19 cellular contexts compared by ENCODE assay signal in genomic region chr16:84777435-84777834, GRCh38. TPM values are rescaled to one million over a fixed set of nuclear protein-coding genes. Genes with fewer than 3 reads are reported as not detected.
DNase-seq lines count a peak whose midpoint lies in the region; ATAC-seq and TF ChIP-seq lines count a peak whose summit lies in the region.
"Had no signal": no experiment of that assay in that cellular context is flagged by ENCODE, and none has a peak within 500 bp of the region (broad histone marks: within the 10 kb centered on the region; RNA-seq: fewer than 3 reads in every experiment).

No MANE protein-coding gene starts in this region.

- peak overlapping the region; percentile 10 for H3K27ac Mint-ChIP-seq in activated naive CD8-positive, alpha-beta T cell
- H3K27ac Mint-ChIP-seq in activated naive CD8-positive, alpha-beta T cell treated with anti-CD3 and anti-CD28 coated beads for 36 hours: no peak overlapping the region
- H3K27ac Mint-ChIP-seq: CD8-positive, alpha-beta T cell had no signal

- no peak overlapping the region for H2AFZ ChIP-seq in trophoblast cell (ENCODE audit: insufficient read depth, low read length, poor library complexity)

- H3K9me3 ChIP-seq in trophoblast cell (ENCODE audit: insufficient read depth, low read depth, low read length) (peaks cover 4% of the 10 kb centered on the region), psoas muscle (no peaks in the 10 kb centered on the region)
- H3K9me3 ChIP-seq: A549, BLaER1 had no signal

- no peak overlapping the region for H2BK12ac ChIP-seq in trophoblast cell (ENCODE audit: low read length)

- H4K8ac ChIP-seq in trophoblast cell (ENCODE audit: low read depth, low read length): no peak overlapping the region

- no peak for DNase-seq in activated naive CD8-positive, alpha-beta T cell treated with anti-CD3 and anti-CD28 coated beads for 36 hours
- DNase-seq in islet precursor cell: peak; percentile 38
- no peak for DNase-seq in trophoblast cell
- DNase-seq in psoas muscle: no peak
- DNase-seq in NCI-H187 treated with DMSO at 0.1 percent for 48 hours (lab: John Stamatoyannopoulos, UW): no peak
- DNase-seq: AML-193; CD8-positive, alpha-beta T cell; COR-L47; DMS 273 treated with DMSO at 0.1 percent for 48 hours; DMS53; DND-41; EL; H9 had no signal

- no peak overlapping the region for H2AK5ac ChIP-seq in trophoblast cell (ENCODE audit: low read length)

- no peaks in the 10 kb centered on the region for H3K4me1 Mint-ChIP-seq in activated naive CD8-positive, alpha-beta T cell (ENCODE audit: low read depth)
- no peaks in the 10 kb centered on the region for H3K4me1 Mint-ChIP-seq in activated naive CD8-positive, alpha-beta T cell treated with anti-CD3 and anti-CD28 coated beads for 36 hours
- H3K4me1 Mint-ChIP-seq: H9 had no signal

- no peak for ATAC-seq in GM18517 (IDR thresholded peaks at IDR 0.05; ENCODE audit: unreplicated experiment)
- ATAC-seq in psoas muscle: no peak
- ATAC-seq: A549; CD8-positive, alpha-beta T cell; GM12878 had no signal

- no peak overlapping the region for H2BK120ac ChIP-seq in trophoblast cell (ENCODE audit: insufficient read depth, low read length, poor library complexity)

- no peaks in the 10 kb centered on the region for H3K27me3 Mint-ChIP-seq in activated naive CD8-positive, alpha-beta T cell
- no peaks in the 10 kb centered on the region for H3K27me3 Mint-ChIP-seq in activated naive CD8-positive, alpha-beta T cell treated with anti-CD3 and anti-CD28 coated beads for 36 hours

- no CpG with 5 or more reads among the region's 5 CpGs for WGBS in trophoblast cell (ENCODE audit: extremely low coverage, insufficient coverage, insufficient read length)
- WGBS in psoas muscle, 3 donors: 93 to 98% (median 97%) methylated on average over 5 of the region's 5 CpGs

- no peak overlapping the region for H3K9ac ChIP-seq in trophoblast cell (ENCODE audit: low read length)
- H3K9ac ChIP-seq: BLaER1 had no signal

- no peak overlapping the region for H4K91ac ChIP-seq in trophoblast cell (ENCODE audit: low read depth, low read length)

- H3K27ac ChIP-seq in trophoblast cell (ENCODE audit: low read depth, low read length) (no peak overlapping the region), psoas muscle (no peak overlapping the region)
- H3K27ac ChIP-seq: 22Rv1, A549, BLaER1 had no signal

- peaks cover 15% of the 10 kb centered on the region for H3K36me3 Mint-ChIP-seq in activated naive CD8-positive, alpha-beta T cell
- peaks cover 29% of the 10 kb centered on the region for H3K36me3 Mint-ChIP-seq in activated naive CD8-positive, alpha-beta T cell treated with anti-CD3 and anti-CD28 coated beads for 36 hours

- H3K36me3 ChIP-seq in trophoblast cell (ENCODE audit: control insufficient read depth in 1 of 2, insufficient read depth in 2 of 2, low read length in 2 of 2): peaks cover 43 to 61% of the 10 kb centered on the region in 2 experiments
- peaks cover 0 to 77% of the 10 kb centered on the region in 2 donors for H3K36me3 ChIP-seq in psoas muscle (ENCODE audit: insufficient read depth in 1 of 2, low read depth in 1 of 2)

- H3K4me3 ChIP-seq in trophoblast cell (ENCODE audit: low read depth, low read length): no peak overlapping the region
- H3K4me3 ChIP-seq in psoas muscle: no peak overlapping the region
- H3K4me3 ChIP-seq: A549, BLaER1, GM12878 had no signal

- H3K27me3 ChIP-seq in trophoblast cell (ENCODE audit: insufficient read depth, low read length): no peaks in the 10 kb centered on the region
- no peaks in the 10 kb centered on the region for H3K27me3 ChIP-seq in psoas muscle (ENCODE audit: insufficient read depth in 3 of 3, low read length in 2 of 3)
- H3K27me3 ChIP-seq: BLaER1 had no signal

- peak overlapping the region; percentile 9 for H3K18ac ChIP-seq in trophoblast cell (ENCODE audit: low read length)

- no peaks in the 10 kb centered on the region for H3K4me1 ChIP-seq in trophoblast cell (ENCODE audit: control insufficient read depth in 1 of 2, insufficient read depth in 2 of 2, low read length in 2 of 2)
- H3K4me1 ChIP-seq in psoas muscle: peaks cover 8% of the 10 kb centered on the region
- H3K4me1 ChIP-seq: A549, BLaER1 had no signal

- TF ChIP-seq CTCF in psoas muscle (IDR thresholded peaks at IDR 0.05): no peak

- no peak overlapping the region for H4K12ac ChIP-seq in trophoblast cell (ENCODE audit: low read depth, low read length)

- H2BK5ac ChIP-seq in trophoblast cell (ENCODE audit: low read depth, low read length, poor library complexity): no peak overlapping the region

- no peak overlapping the region for H3K4ac ChIP-seq in trophoblast cell (ENCODE audit: low read depth, low read length)

- no peak overlapping the region for H3K23ac ChIP-seq in trophoblast cell (ENCODE audit: low read length)

- H3K14ac ChIP-seq in trophoblast cell (ENCODE audit: low read length): no peak overlapping the region

- no peaks in the 10 kb centered on the region for H3K9me3 Mint-ChIP-seq in activated naive CD8-positive, alpha-beta T cell (ENCODE audit: low read depth)
- H3K9me3 Mint-ChIP-seq in activated naive CD8-positive, alpha-beta T cell treated with anti-CD3 and anti-CD28 coated beads for 36 hours: no peaks in the 10 kb centered on the region
- H3K9me3 Mint-ChIP-seq: CD8-positive, alpha-beta T cell; H9 had no signal

- H3K4me3 Mint-ChIP-seq in activated naive CD8-positive, alpha-beta T cell: no peak overlapping the region
- no peak overlapping the region for H3K4me3 Mint-ChIP-seq in activated naive CD8-positive, alpha-beta T cell treated with anti-CD3 and anti-CD28 coated beads for 36 hours
- H3K4me3 Mint-ChIP-seq: CD8-positive, alpha-beta T cell; H9 had no signal

- intact Hi-C loops in psoas muscle (cut with DNase I): no loop called here

- H3K79me2 ChIP-seq in trophoblast cell (ENCODE audit: control insufficient read depth, insufficient read depth, low read length, poor library complexity): no peaks in the 10 kb centered on the region

- no peak overlapping the region for H3K4me2 ChIP-seq in trophoblast cell (ENCODE audit: low read length)
- H3K4me2 ChIP-seq: A549, BLaER1 had no signal

- H3K79me1 ChIP-seq in trophoblast cell (ENCODE audit: low read length): no peaks in the 10 kb centered on the region

RNA-seq across cellular contexts. Expression of gene CRISPLD2, which starts 42.4 kb away (rescaled TPM):
- not detected for total RNA-seq in activated naive CD8-positive, alpha-beta T cell treated with anti-CD3 and anti-CD28 coated beads for 36 hours
- 121 and 124 TPM in 2 replicates for polyA plus RNA-seq in trophoblast cell (2013)
- 10 to 100 TPM; 10.2 to 28.6 (median 20.4) TPM for total RNA-seq in psoas muscle
- 10 to 100 TPM in 1 of 3 donors, 1 to 10 TPM in 2; 7.1 to 11.5 (median 7.5) TPM for polyA plus RNA-seq in psoas muscle

Comparison
In these comparisons a context has a peak if more than half of its experiments do, and no peak if none do; other contexts are left out.
1. RNA of gene CRISPLD2, which starts 42.4 kb away (total RNA-seq): 10.2 to 28.6 TPM in psoas muscle; not detected in activated naive CD8-positive, alpha-beta T cell treated with anti-CD3 and anti-CD28 coated beads for 36 hours; every median in the first group is over 10 times any median in the second.